8 cellular contexts compared by ENCODE assay signal in the genomic region with DNA sequence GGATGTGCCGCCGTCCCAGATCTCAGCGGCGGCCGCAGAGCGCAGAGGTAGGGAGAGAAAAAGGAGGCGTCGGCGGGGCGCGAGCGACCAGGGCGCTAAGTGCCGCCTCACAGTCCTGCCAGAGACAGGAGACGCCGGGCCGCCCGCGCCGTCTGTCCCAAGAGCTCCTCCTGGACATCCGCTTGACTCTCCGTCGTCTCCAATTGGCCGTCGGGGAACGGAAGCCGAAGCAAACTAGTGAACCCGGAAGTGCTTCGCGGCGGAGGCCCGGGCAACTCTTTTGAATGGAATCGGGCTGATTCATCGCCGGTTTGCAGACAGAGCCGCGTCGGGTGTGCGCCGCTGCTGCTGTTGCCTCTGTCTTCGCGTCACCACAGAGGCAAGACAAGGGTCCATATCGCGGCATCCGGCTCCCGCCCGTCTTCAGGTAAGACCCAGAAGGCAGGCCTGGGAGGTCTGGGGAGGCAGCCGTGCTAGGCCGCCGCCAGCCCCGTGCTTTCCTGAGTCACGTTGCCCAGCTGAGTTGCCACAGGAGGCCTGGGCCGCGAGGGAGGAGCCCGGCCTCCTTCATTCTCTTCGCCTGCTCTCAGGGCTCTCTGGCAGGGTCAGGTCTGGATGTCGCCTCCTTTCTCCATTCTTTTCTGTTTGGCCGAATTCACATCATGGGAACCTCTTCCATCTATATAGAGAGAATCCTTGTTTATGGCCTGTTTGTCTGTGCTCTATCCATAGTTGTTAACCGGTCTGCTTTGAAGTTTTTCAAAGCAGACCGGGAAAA. TPM values are rescaled to one million over a fixed set of nuclear protein-coding genes. Genes with fewer than 3 reads are reported as not detected.
DNase-seq lines count a peak whose midpoint lies in the region; ATAC-seq and TF ChIP-seq lines count a peak whose summit lies in the region.

PSMD14 (plus strand) TSS at position 248 of the 778 bp plus-strand sequence. CDS start 10,401 bp downstream, outside the sequence.

- TF ChIP-seq CTCF in right atrium auricular region (IDR thresholded peaks at IDR 0.05) (no peak), uterus (IDR thresholded peaks at IDR 0.05) (no peak)

- ATAC-seq in HG02885 (IDR thresholded peaks at IDR 0.05; ENCODE audit: poor library complexity, unreplicated experiment) = peak; percentile 97

- TF ChIP-seq POLR2A in GM15510 (IDR thresholded peaks at IDR 0.05; ENCODE audit: borderline replicate concordance, extremely low read depth, insufficient read length) (peak; percentile 96), uterus (IDR thresholded peaks at IDR 0.05) (peak; percentile 43 to 57)

- DNase-seq in NCI-H1694 treated with DMSO at 0.1 percent for 48 hours (lab: John Stamatoyannopoulos, UW) (peak; percentile 88), T-helper 2 cell (peak; percentile 69 to 96 (median 85)), right atrium auricular region (ENCODE audit: low spot score) (peak; percentile 97), pulmonary artery endothelial cell (ENCODE audit: low read depth, low spot score) (peak; percentile 84), uterus (peak; percentile 87 to 89)

- H3K4me3 ChIP-seq in right atrium auricular region = peak within 1 kb of the TSS; percentile 69 to 80
- peak within 1 kb of the TSS; percentile 72 to 84 for H3K4me3 ChIP-seq in uterus

- H3K4me1 ChIP-seq in right atrium auricular region (peaks cover 0 to 22% of the 10 kb centered on the region in 2 donors), uterus (no peaks in the 10 kb centered on the region)

- H3K36me3 ChIP-seq in right atrium auricular region (no peaks in the 10 kb centered on the region), uterus (no peaks in the 10 kb centered on the region)

- no peaks in the 10 kb centered on the region for H3K27me3 ChIP-seq in right atrium auricular region
- H3K27me3 ChIP-seq in uterus = no peaks in the 10 kb centered on the region

- H3K27ac ChIP-seq in angular gyrus (ENCODE audit: low read depth, low read length) (peak within 1 kb of the TSS; percentile 88), right atrium auricular region (peak within 1 kb of the TSS; percentile 78 to 85), uterus (peak within 1 kb of the TSS; percentile 82 to 83)

- intact Hi-C loops in uterus (cut with DNase I; ENCODE audit: low total_unique reads) = no loop called here

- H3K9me3 ChIP-seq in right atrium auricular region (peaks cover 0 to 6% of the 10 kb centered on the region in 2 donors), uterus (no peaks in the 10 kb centered on the region)

RNA-seq across cellular contexts. Expression of gene PSMD14, which starts in this region (rescaled TPM):
- total RNA-seq in right atrium auricular region = 10 to 100 TPM; 25.3 to 33.3 TPM
- total RNA-seq in pulmonary artery endothelial cell = 115 and 144 TPM in 2 replicates
- total RNA-seq in uterus = 10 to 100 TPM in 2 of 4 donors, 1 to 10 TPM in 2; 6.8 to 69.2 (median 14.6) TPM

Comparison
In these comparisons a context has a peak if more than half of its experiments do, and no peak if none do; other contexts are left out.
1. Peak in every context shown above with its lines: DNase-seq, ATAC-seq, H3K4me3 ChIP-seq and H3K27ac ChIP-seq.